ENCODE assay signal across 8 cellular contexts in genomic region chr2:132448771-132449170, GRCh38. TPM values are rescaled to one million over a fixed set of nuclear protein-coding genes. Genes with fewer than 3 reads are reported as not detected.
DNase-seq lines count a peak whose midpoint lies in the region; ATAC-seq and TF ChIP-seq lines count a peak whose summit lies in the region.

No MANE protein-coding gene starts in this region.

- H3K27me3 ChIP-seq in left ventricle myocardium inferior (ENCODE audit: low read depth) = no peaks in the 10 kb centered on the region
- no peaks in the 10 kb centered on the region for H3K27me3 ChIP-seq in thyroid gland

- H3K4me1 ChIP-seq in left ventricle myocardium inferior = peaks cover 11% of the 10 kb centered on the region
- no peaks in the 10 kb centered on the region for H3K4me1 ChIP-seq in thyroid gland

- TF ChIP-seq POLR2A in thyroid gland (IDR thresholded peaks at IDR 0.05) = no peak

- ATAC-seq in stimulated activated naive CD8-positive, alpha-beta T cell treated with anti-CD3 and anti-CD28 coated beads, Interleukin-15, amount 100 ng/mL, for 72 hours = no peak

- peak; percentile 52 for TF ChIP-seq CTCF in left ventricle myocardium inferior (IDR thresholded peaks at IDR 0.05; ENCODE audit: borderline replicate concordance)
- peak in 4 of 6 experiments; percentile 41 to 58 (median 50) for TF ChIP-seq CTCF in thyroid gland (IDR thresholded peaks at IDR 0.05)

- no peak overlapping the region for H3K4me3 ChIP-seq in left ventricle myocardium inferior
- no peak overlapping the region for H3K4me3 ChIP-seq in thyroid gland (replicated peaks in 1 of 3)

- H3K9me3 Mint-ChIP-seq in stimulated activated naive CD8-positive, alpha-beta T cell treated with anti-CD3 and anti-CD28 coated beads, Interleukin-15, amount 100 ng/mL, for 72 hours = peaks cover 3 to 19% of the 10 kb centered on the region in 2 donors

- intact Hi-C loops in left ventricle myocardium inferior (cut with micrococcal nuclease) = no loop called here
- intact Hi-C loops in thyroid gland (cut with DNase I) = no loop called here

- H3K27ac ChIP-seq in left ventricle myocardium inferior (replicated peaks) (no peak overlapping the region), thyroid gland (no peak overlapping the region)

- H3K9me3 ChIP-seq in left ventricle myocardium inferior (replicated peaks) (peaks cover 6% of the 10 kb centered on the region), thyroid gland (no peaks in the 10 kb centered on the region)

- no peaks in the 10 kb centered on the region for H3K36me3 ChIP-seq in left ventricle myocardium inferior
- H3K36me3 ChIP-seq in thyroid gland = no peaks in the 10 kb centered on the region

- H3K4me1 Mint-ChIP-seq in stimulated activated naive CD8-positive, alpha-beta T cell treated with anti-CD3 and anti-CD28 coated beads, Interleukin-15, amount 100 ng/mL, for 72 hours = no peaks in the 10 kb centered on the region

- H3K27me3 Mint-ChIP-seq in stimulated activated naive CD8-positive, alpha-beta T cell treated with anti-CD3 and anti-CD28 coated beads, Interleukin-15, amount 100 ng/mL, for 72 hours = no peaks in the 10 kb centered on the region

- H3K4me3 Mint-ChIP-seq in stimulated activated naive CD8-positive, alpha-beta T cell treated with anti-CD3 and anti-CD28 coated beads, Interleukin-15, amount 100 ng/mL, for 72 hours = no peak overlapping the region

- H3K27ac Mint-ChIP-seq in stimulated activated naive CD8-positive, alpha-beta T cell treated with anti-CD3 and anti-CD28 coated beads, Interleukin-15, amount 100 ng/mL, for 72 hours = no peak overlapping the region

- DNase-seq in SHP77 (lab: John Stamatoyannopoulos, UW) (peak; percentile 22 to 43), SHP77 treated with DMSO at 0.1 percent for 48 hours (lab: John Stamatoyannopoulos, UW) (no peak), RPMI7951 (ENCODE audit: low read depth) (peak; percentile 58), left ventricle myocardium inferior (no peak), thyroid gland (peak; percentile 49 to 52), DMS79 (lab: John Stamatoyannopoulos, UW) (no peak)
- no peak for DNase-seq in activated CD4-positive, CD25-positive, alpha-beta regulatory T cell treated with anti-CD3 and anti-CD28 coated beads, Interleukin-2, amount 50 U/mL, for 72 hours
- DNase-seq in stimulated activated naive CD8-positive, alpha-beta T cell treated with anti-CD3 and anti-CD28 coated beads, Interleukin-15, amount 100 ng/mL, for 72 hours = no peak

- WGBS in thyroid gland, 2 donors = 73 to 79% methylated on average over 4 of the region's 4 CpGs

RNA-seq across cellular contexts. Expression of gene GPR39, which starts 32.2 kb away (rescaled TPM):
- 36.0 and 39.9 TPM in 2 replicates for total RNA-seq in RPMI7951 (2014; rRNA removed; shearing (Covaris generic))
- total RNA-seq in left ventricle myocardium inferior (not detected), thyroid gland (1 to 10 TPM; 2.8 to 9.7 (median 5.4) TPM)

Comparison
In these comparisons a context has a peak if more than half of its experiments do, and no peak if none do; other contexts are left out.
1. DNase-seq: peak in SHP77 (2 of 2), RPMI7951 (single experiment) and thyroid gland (2 of 2); none in SHP77 treated with DMSO at 0.1 percent for 48 hours (single experiment), left ventricle myocardium inferior (single experiment), activated CD4-positive, CD25-positive, alpha-beta regulatory T cell treated with anti-CD3 and anti-CD28 coated beads, Interleukin-2, amount 50 U/mL, for 72 hours (single experiment), stimulated activated naive CD8-positive, alpha-beta T cell treated with anti-CD3 and anti-CD28 coated beads, Interleukin-15, amount 100 ng/mL, for 72 hours (0 of 2) and DMS79 (single experiment).